8 cellular contexts compared by ENCODE assay signal in genomic region chr15:52261498-52262242, GRCh38. TPM values are rescaled to one million over a fixed set of nuclear protein-coding genes. Genes with fewer than 3 reads are reported as not detected.
DNase-seq lines count a peak whose midpoint lies in the region; ATAC-seq and TF ChIP-seq lines count a peak whose summit lies in the region.

No MANE protein-coding gene starts in this region.

- H3K9me3 ChIP-seq in left lung = no peaks in the 10 kb centered on the region

- H3K36me3 ChIP-seq in left lung = no peaks in the 10 kb centered on the region

- TF ChIP-seq CTCF in choroid plexus epithelial cell (conservative IDR thresholded peaks at IDR 0.05; ENCODE audit: low read depth, low read length) = peak; percentile 14
- TF ChIP-seq CTCF in left lung (IDR thresholded peaks at IDR 0.05) = no peak

- H3K27ac ChIP-seq in left lung = peak overlapping the region; percentile 65 to 71

- ATAC-seq in GM19467 (IDR thresholded peaks at IDR 0.05; ENCODE audit: unreplicated experiment) (peak; percentile 98), HG03521 (IDR thresholded peaks at IDR 0.05; ENCODE audit: unreplicated experiment) (peak; percentile 96), left lung (peak; percentile 92)

- H3K4me3 ChIP-seq in choroid plexus epithelial cell (ENCODE audit: low read depth, low read length) (no peak overlapping the region), left lung (no peak overlapping the region)

- intact Hi-C loops in left lung (cut with DNase I) = no loop called here

- H3K27me3 ChIP-seq in left lung = no peaks in the 10 kb centered on the region

- peaks cover 5 to 14% of the 10 kb centered on the region in 2 donors for H3K4me1 ChIP-seq in left lung

- DNase-seq in EH (ENCODE audit: low read depth) = peak; percentile 93
- DNase-seq in UCSD-AML1 (lab: John Stamatoyannopoulos, UW; ENCODE audit: unreplicated experiment) = peak; percentile 73
- DNase-seq in choroid plexus epithelial cell (ENCODE audit: low read depth) = peak; percentile 81
- DNase-seq in left lung = peak in 1 of 2 donors; percentile 70
- peak; percentile 55 to 69 for DNase-seq in stimulated activated CD8-positive, alpha-beta memory T cell treated with anti-CD3 and anti-CD28 coated beads, Interleukin-15, amount 100 ng/mL, for 48 hours (ENCODE audit: low read depth in 2 of 2)
- no peak for DNase-seq in GF-D8 (lab: John Stamatoyannopoulos, UW)

RNA-seq across cellular contexts. Expression of gene MYO5C, which starts 33.9 kb away (rescaled TPM):
- 10 to 100 TPM; 78.3 to 89.2 TPM for total RNA-seq in left lung
